In genomic region chr16:87052506-87052905, GRCh38 we compare ENCODE assay signal across 17 cellular contexts.
"Had no signal": no experiment of that assay in that cellular context is flagged by ENCODE, and none has a peak within 500 bp of the region (broad histone marks: within the 10 kb centered on the region; RNA-seq: fewer than 3 reads in every experiment).

No MANE protein-coding gene starts in this region.

- H3K27me3 ChIP-seq: neural progenitor cell had no signal

- H3K27ac ChIP-seq: breast epithelium, colonic mucosa, neural progenitor cell, prostate gland, upper lobe of right lung had no signal

- H3K4me3 ChIP-seq: breast epithelium, colonic mucosa, lung, neural progenitor cell, prostate gland, upper lobe of right lung had no signal

- H3K36me3 ChIP-seq: breast epithelium, colonic mucosa, neural progenitor cell, prostate gland, upper lobe of right lung had no signal

- ATAC-seq: activated T-cell treated with anti-CD3 and anti-CD28 coated beads, Interleukin-2, amount 50 U/mL, for 72 hours; left lobe of liver; naive thymus-derived CD8-positive, alpha-beta T cell; stimulated activated naive CD8-positive, alpha-beta T cell treated with anti-CD3 and anti-CD28 coated beads, Interleukin-15, Interleukin-2, amounts not matched to agents 100 U/mL and 50 U/mL, for 24 hours; upper lobe of right lung had no signal

- H3K4me3 Mint-ChIP-seq: activated CD4-positive, alpha-beta memory T cell treated with anti-CD3 and anti-CD28 coated beads for 36 hours; activated T-cell treated with anti-CD3 and anti-CD28 coated beads, Interleukin-2, amount 50 U/mL, for 72 hours; central memory CD8-positive, alpha-beta T cell; naive thymus-derived CD8-positive, alpha-beta T cell; neural progenitor cell had no signal

- H3K4me1 Mint-ChIP-seq: central memory CD8-positive, alpha-beta T cell had no signal

- H3K9me3 Mint-ChIP-seq: activated CD4-positive, alpha-beta memory T cell treated with anti-CD3 and anti-CD28 coated beads for 36 hours; central memory CD8-positive, alpha-beta T cell had no signal

- H3K27ac Mint-ChIP-seq: activated CD4-positive, alpha-beta memory T cell treated with anti-CD3 and anti-CD28 coated beads for 36 hours; activated T-cell treated with anti-CD3 and anti-CD28 coated beads, Interleukin-2, amount 50 U/mL, for 72 hours; neural progenitor cell had no signal

- H3K36me3 Mint-ChIP-seq: activated CD4-positive, alpha-beta memory T cell treated with anti-CD3 and anti-CD28 coated beads for 36 hours; neural progenitor cell had no signal

- H3K9me3 ChIP-seq: colonic mucosa, prostate gland, upper lobe of right lung had no signal

- H3K4me1 ChIP-seq: breast epithelium, colonic mucosa, prostate gland, upper lobe of right lung had no signal

- DNase-seq: activated CD4-positive, alpha-beta memory T cell treated with anti-CD3 and anti-CD28 coated beads for 36 hours; activated CD4-positive, alpha-beta T cell treated with anti-CD3 and anti-CD28 coated beads for 48 hours; activated gamma-delta T cell; activated naive CD4-positive, alpha-beta T cell treated with anti-CD3 and anti-CD28 coated beads, Interleukin-2, amount 50 U/mL, for 16 hours; activated T-cell treated with anti-CD3 and anti-CD28 coated beads, Interleukin-2, amount 50 U/mL, for 72 hours; colonic mucosa; kidney; stimulated activated CD4-positive, alpha-beta T cell treated with anti-CD3 and anti-CD28 coated beads, Interleukin-4, amount 100 ng/mL, for 24 hours; stimulated activated naive CD8-positive, alpha-beta T cell treated with anti-CD3 and anti-CD28 coated beads, Interleukin-15, Interleukin-2, amounts not matched to agents 100 U/mL and 50 U/mL, for 24 hours; upper lobe of right lung had no signal
